In genomic region chr2:10269291-10269690, GRCh38 we compare ENCODE assay signal across 1 cellular context.
TF ChIP-seq lines count a peak whose summit lies in the region.

No MANE protein-coding gene starts in this region.

TF ChIP-seq in HepG2, 621 proteins besides CTCF, POLR2A, EP300 and RAD21:
- TF ChIP-seq, protein P1, sequence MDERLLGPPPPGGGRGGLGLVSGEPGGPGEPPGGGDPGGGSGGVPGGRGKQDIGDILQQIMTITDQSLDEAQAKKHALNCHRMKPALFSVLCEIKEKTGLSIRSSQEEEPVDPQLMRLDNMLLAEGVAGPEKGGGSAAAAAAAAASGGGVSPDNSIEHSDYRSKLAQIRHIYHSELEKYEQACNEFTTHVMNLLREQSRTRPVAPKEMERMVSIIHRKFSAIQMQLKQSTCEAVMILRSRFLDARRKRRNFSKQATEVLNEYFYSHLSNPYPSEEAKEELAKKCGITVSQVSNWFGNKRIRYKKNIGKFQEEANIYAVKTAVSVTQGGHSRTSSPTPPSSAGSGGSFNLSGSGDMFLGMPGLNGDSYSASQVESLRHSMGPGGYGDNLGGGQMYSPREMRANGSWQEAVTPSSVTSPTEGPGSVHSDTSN (CRISPR knock-in tag; IDR thresholded peaks at IDR 0.05), result no peak
- peak; percentile 26; the same call in 1 of the 2 replicates for TF ChIP-seq ZNF563 (CRISPR knock-in tag; IDR thresholded peaks at IDR 0.05)
